28 cellular contexts compared by ENCODE assay signal in the genomic region with DNA sequence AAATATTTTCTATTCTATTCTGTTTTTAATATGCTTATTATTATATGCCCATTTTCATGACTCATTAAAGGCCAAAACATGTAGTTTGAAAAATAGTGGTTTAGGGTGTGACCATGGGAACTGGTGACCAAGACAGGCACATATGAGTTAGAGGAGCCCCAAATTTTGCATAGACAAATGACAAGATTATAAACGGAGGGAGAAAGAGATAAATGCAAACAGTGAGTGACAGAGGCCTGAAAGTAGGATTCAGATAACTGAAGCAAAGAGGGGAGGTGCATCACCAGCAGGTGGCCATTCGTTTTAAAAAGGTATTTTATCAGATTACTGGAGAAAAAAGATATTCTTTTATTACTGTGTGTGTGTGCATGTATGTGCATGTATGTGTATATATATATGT.
"Had no signal": no experiment of that assay in that cellular context is flagged by ENCODE, and none has a peak within 500 bp of the region (broad histone marks: within the 10 kb centered on the region; RNA-seq: fewer than 3 reads in every experiment).

No MANE protein-coding gene starts in this region.

- H3K4me3 Mint-ChIP-seq: T-cell had no signal

- H3K4me1 ChIP-seq: Peyer's patch, SJCRH30 had no signal

- H3K27ac ChIP-seq: Peyer's patch, SJCRH30, SK-N-MC had no signal

- H3K36me3 ChIP-seq: Peyer's patch, SJCRH30 had no signal

- DNase-seq: Karpas-422, MM.1S, MV-4-11, NCI-H1092, NCI-H1105, NCI-H1417 treated with DMSO at 0.1 percent for 48 hours, NCI-H1436 treated with DMSO at 0.1 percent for 48 hours, NCI-H1694 treated with DMSO at 0.1 percent for 48 hours, NCI-H187 treated with DMSO at 0.1 percent for 48 hours, NCI-H2029, NCI-H2081, NCI-H2171 treated with DMSO at 0.1 percent for 48 hours, NCI-H2227 treated with DMSO at 0.1 percent for 48 hours, NCI-H345, NCI-H446, NCI-H510A treated with DMSO at 0.1 percent for 48 hours, NCI-H524 treated with DMSO at 0.1 percent for 48 hours, NCI-H69, NCI-H748 treated with DMSO at 0.1 percent for 48 hours, NCI-H82, Peyer's patch, RPMI8226, SHP77, SIG-M5, SJCRH30, T-cell had no signal

- H3K36me3 Mint-ChIP-seq: T-cell had no signal

- H3K27ac Mint-ChIP-seq: T-cell had no signal

- H3K4me1 Mint-ChIP-seq: T-cell had no signal

- H3K9me3 ChIP-seq: Peyer's patch, SJCRH30 had no signal

- H3K27me3 Mint-ChIP-seq: T-cell had no signal

- ATAC-seq: SK-N-SH treated with all-trans-retinoic acid at 6 μM for 48 hours, T-cell had no signal

- H3K27me3 ChIP-seq: Peyer's patch, SJCRH30 had no signal

- H3K4me3 ChIP-seq: Peyer's patch, SJCRH30, SK-N-MC had no signal
